In the genomic region with DNA sequence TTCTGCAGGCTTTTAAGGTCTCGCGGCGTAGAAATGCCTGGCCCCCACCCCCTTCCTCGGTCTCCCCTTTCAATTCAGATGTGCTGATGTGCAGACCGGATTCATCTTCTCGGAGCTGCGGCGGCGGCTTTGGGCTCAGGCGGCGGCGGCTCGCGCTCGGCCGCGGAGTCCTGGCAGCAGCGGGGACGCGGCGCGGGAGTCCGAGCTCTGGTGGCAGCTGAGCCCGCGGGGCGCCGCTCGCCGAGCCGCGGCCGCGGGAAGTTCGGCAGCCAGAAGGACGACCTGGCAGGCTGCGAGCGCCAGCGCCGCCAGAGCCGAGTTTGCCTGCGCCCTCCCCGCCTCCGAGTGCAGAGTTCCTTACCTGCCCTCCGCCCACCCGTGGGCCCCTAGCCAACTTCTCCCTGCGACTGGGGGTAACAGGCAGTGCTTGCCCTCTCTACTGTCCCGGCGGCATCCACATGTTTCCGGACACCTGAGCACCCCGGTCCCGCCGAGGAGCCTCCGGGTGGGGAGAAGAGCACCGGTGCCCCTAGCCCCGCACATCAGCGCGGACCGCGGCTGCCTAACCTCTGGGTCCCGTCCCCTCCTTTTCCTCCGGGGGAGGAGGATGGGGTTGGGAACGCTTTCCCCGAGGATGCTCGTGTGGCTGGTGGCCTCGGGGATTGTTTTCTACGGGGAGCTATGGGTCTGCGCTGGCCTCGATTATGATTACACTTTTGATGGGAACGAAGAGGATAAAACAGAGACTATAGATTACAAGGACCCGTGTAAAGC, we compare ENCODE assay signal across 8 cellular contexts. TPM values are rescaled to one million over a fixed set of nuclear protein-coding genes. Genes with fewer than 3 reads are reported as not detected.
A peak's percentile ranks its signal among the peaks of the same experiment; 100 is the strongest.
DNase-seq lines count a peak whose midpoint lies in the region; ATAC-seq and TF ChIP-seq lines count a peak whose summit lies in the region.

No MANE protein-coding gene starts in this region.

- ATAC-seq in right cardiac atrium, result peak; percentile 79 to 88
- peak; percentile 48 for ATAC-seq in sciatic nerve
- no peak for ATAC-seq in HG03097 (IDR thresholded peaks at IDR 0.05; ENCODE audit: low FRiP score, unreplicated experiment)
- ATAC-seq in HG02973 (IDR thresholded peaks at IDR 0.05; ENCODE audit: unreplicated experiment), result no peak

- peaks cover 4% of the 10 kb centered on the region for H3K9me3 Mint-ChIP-seq in activated naive CD8-positive, alpha-beta T cell (ENCODE audit: low read depth)

- peaks cover 38% of the 10 kb centered on the region for H3K27me3 Mint-ChIP-seq in activated naive CD8-positive, alpha-beta T cell

- no peaks in the 10 kb centered on the region for H3K9me3 ChIP-seq in right cardiac atrium (ENCODE audit: control insufficient read depth, low read length)

- no peak overlapping the region for H3K27ac ChIP-seq in right cardiac atrium (ENCODE audit: low read length)

- H3K4me3 Mint-ChIP-seq in activated naive CD8-positive, alpha-beta T cell, result peak overlapping the region; percentile 46

- H3K27ac Mint-ChIP-seq in activated naive CD8-positive, alpha-beta T cell, result no peak overlapping the region

- peaks cover 13% of the 10 kb centered on the region for H3K4me1 Mint-ChIP-seq in activated naive CD8-positive, alpha-beta T cell (ENCODE audit: low read depth)

- no peak for TF ChIP-seq CTCF in HFF-Myc (IDR thresholded peaks at IDR 0.05; ENCODE audit: low read depth, low read length, missing control alignments)

- intact Hi-C loops in right cardiac atrium (cut with DNase I) (no loop called here), sciatic nerve (cut with DNase I) (no loop called here)

- H3K36me3 Mint-ChIP-seq in activated naive CD8-positive, alpha-beta T cell, result no peaks in the 10 kb centered on the region

- DNase-seq in Ammon's horn (ENCODE audit: low spot score) (peak; percentile 36), HFF-Myc (ENCODE audit: extremely low read depth, low read depth) (no peak), right cardiac atrium (peak; percentile 47 to 75 (median 74)), sciatic nerve (ENCODE audit: low spot score) (peak; percentile 66), COLO829 (ENCODE audit: low spot score) (no peak)

- no peaks in the 10 kb centered on the region for H3K4me1 ChIP-seq in right cardiac atrium (ENCODE audit: control insufficient read depth, insufficient read depth, low read length)

- peak overlapping the region; percentile 44 for H3K4me3 ChIP-seq in HFF-Myc (replicated peaks; ENCODE audit: low read depth, low read length)
- H3K4me3 ChIP-seq in right cardiac atrium (ENCODE audit: low read length), result peak overlapping the region; percentile 42

- H3K27me3 ChIP-seq in right cardiac atrium (ENCODE audit: control insufficient read depth, insufficient read depth), result no peaks in the 10 kb centered on the region

- WGBS in right cardiac atrium, result under 1% methylated on average over 70 of the region's 70 CpGs

RNA-seq across cellular contexts. Expression of a gene that starts 0.4 kb away (rescaled TPM):
- total RNA-seq in right cardiac atrium, result 1 to 10 TPM; 1.7 to 6.0 (median 3.7) TPM
- 0.52 TPM for polyA plus RNA-seq in right cardiac atrium
- 14.3 TPM for total RNA-seq in sciatic nerve

Comparison
In these comparisons a context has a peak if more than half of its experiments do, and no peak if none do; other contexts are left out.
1. DNase-seq: peak in Ammon's horn (single experiment), right cardiac atrium (3 of 3) and sciatic nerve (single experiment); none in HFF-Myc (single experiment) and COLO829 (single experiment).
2. ATAC-seq: peak in right cardiac atrium (2 of 2) and sciatic nerve (single experiment); none in HG03097 (single experiment) and HG02973 (single experiment).